ENCODE assay signal across 2 cellular contexts in genomic region chr2:230323385-230324106, GRCh38.
A peak's percentile ranks its signal among the peaks of the same experiment; 100 is the strongest.
TF ChIP-seq lines count a peak whose summit lies in the region.

No MANE protein-coding gene starts in this region.

TF ChIP-seq in HepG2, 621 proteins besides CTCF, POLR2A, EP300 and RAD21 (continues in another document):
- TF ChIP-seq, protein P1, sequence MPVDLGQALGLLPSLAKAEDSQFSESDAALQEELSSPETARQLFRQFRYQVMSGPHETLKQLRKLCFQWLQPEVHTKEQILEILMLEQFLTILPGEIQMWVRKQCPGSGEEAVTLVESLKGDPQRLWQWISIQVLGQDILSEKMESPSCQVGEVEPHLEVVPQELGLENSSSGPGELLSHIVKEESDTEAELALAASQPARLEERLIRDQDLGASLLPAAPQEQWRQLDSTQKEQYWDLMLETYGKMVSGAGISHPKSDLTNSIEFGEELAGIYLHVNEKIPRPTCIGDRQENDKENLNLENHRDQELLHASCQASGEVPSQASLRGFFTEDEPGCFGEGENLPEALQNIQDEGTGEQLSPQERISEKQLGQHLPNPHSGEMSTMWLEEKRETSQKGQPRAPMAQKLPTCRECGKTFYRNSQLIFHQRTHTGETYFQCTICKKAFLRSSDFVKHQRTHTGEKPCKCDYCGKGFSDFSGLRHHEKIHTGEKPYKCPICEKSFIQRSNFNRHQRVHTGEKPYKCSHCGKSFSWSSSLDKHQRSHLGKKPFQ (CRISPR knock-in tag; IDR thresholded peaks at IDR 0.05; ENCODE audit: insufficient replicate concordance), result no peak
- TF ChIP-seq ZNF839 (CRISPR knock-in tag; IDR thresholded peaks at IDR 0.05; ENCODE audit: borderline replicate concordance), result 0 out of 2 replicates have a peak, but pooled peaks have one; percentile 19
- TF ChIP-seq, protein P2, sequence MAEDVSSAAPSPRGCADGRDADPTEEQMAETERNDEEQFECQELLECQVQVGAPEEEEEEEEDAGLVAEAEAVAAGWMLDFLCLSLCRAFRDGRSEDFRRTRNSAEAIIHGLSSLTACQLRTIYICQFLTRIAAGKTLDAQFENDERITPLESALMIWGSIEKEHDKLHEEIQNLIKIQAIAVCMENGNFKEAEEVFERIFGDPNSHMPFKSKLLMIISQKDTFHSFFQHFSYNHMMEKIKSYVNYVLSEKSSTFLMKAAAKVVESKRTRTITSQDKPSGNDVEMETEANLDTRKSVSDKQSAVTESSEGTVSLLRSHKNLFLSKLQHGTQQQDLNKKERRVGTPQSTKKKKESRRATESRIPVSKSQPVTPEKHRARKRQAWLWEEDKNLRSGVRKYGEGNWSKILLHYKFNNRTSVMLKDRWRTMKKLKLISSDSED (CRISPR knock-in tag; IDR thresholded peaks at IDR 0.05), result no peak
- TF ChIP-seq ZNF574 (CRISPR knock-in tag; IDR thresholded peaks at IDR 0.05), result peak; percentile 80
- TF ChIP-seq SIN3B (IDR thresholded peaks at IDR 0.05; ENCODE audit: low read length), result 0 out of 2 replicates have a peak, but pooled peaks have one; percentile 31
- TF ChIP-seq, protein P3, sequence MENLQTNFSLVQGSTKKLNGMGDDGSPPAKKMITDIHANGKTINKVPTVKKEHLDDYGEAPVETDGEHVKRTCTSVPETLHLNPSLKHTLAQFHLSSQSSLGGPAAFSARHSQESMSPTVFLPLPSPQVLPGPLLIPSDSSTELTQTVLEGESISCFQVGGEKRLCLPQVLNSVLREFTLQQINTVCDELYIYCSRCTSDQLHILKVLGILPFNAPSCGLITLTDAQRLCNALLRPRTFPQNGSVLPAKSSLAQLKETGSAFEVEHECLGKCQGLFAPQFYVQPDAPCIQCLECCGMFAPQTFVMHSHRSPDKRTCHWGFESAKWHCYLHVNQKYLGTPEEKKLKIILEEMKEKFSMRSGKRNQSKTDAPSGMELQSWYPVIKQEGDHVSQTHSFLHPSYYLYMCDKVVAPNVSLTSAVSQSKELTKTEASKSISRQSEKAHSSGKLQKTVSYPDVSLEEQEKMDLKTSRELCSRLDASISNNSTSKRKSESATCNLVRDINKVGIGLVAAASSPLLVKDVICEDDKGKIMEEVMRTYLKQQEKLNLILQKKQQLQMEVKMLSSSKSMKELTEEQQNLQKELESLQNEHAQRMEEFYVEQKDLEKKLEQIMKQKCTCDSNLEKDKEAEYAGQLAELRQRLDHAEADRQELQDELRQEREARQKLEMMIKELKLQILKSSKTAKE (CRISPR knock-in tag; IDR thresholded peaks at IDR 0.05; ENCODE audit: borderline replicate concordance), result no peak
- TF ChIP-seq, protein P4, sequence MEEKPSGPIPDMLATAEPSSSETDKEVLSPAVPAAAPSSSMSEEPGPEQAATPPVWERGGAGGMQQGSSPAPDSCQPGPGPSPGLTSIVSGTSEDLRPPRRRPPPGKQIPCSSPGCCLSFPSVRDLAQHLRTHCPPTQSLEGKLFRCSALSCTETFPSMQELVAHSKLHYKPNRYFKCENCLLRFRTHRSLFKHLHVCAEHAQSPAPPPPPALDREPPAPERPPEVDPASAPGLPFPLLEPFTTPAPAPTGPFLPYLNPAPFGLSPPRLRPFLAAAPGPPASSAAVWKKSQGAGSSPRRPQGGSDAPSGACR (CRISPR knock-in tag; IDR thresholded peaks at IDR 0.05), result 0 out of 2 replicates have a peak, but pooled peaks have one; percentile 41
- no peak for TF ChIP-seq SNRNP70 (IDR thresholded peaks at IDR 0.05; ENCODE audit: low read depth, low read length)
- peak; percentile 51; the same call in 1 of the 2 replicates for TF ChIP-seq PRDM15 (CRISPR knock-in tag; IDR thresholded peaks at IDR 0.05)
- 0 out of 2 replicates have a peak, but pooled peaks have one; percentile 24 for TF ChIP-seq SMAD1 (CRISPR knock-in tag; IDR thresholded peaks at IDR 0.05; ENCODE audit: borderline replicate concordance, low read depth)

TF ChIP-seq in GM12878, 131 proteins besides CTCF, POLR2A, EP300 and RAD21:
- no peak for TF ChIP-seq NR2C2 (IDR thresholded peaks at IDR 0.05; ENCODE audit: borderline replicate concordance, control insufficient read depth, insufficient read length, low read depth)
- TF ChIP-seq, protein P5, sequence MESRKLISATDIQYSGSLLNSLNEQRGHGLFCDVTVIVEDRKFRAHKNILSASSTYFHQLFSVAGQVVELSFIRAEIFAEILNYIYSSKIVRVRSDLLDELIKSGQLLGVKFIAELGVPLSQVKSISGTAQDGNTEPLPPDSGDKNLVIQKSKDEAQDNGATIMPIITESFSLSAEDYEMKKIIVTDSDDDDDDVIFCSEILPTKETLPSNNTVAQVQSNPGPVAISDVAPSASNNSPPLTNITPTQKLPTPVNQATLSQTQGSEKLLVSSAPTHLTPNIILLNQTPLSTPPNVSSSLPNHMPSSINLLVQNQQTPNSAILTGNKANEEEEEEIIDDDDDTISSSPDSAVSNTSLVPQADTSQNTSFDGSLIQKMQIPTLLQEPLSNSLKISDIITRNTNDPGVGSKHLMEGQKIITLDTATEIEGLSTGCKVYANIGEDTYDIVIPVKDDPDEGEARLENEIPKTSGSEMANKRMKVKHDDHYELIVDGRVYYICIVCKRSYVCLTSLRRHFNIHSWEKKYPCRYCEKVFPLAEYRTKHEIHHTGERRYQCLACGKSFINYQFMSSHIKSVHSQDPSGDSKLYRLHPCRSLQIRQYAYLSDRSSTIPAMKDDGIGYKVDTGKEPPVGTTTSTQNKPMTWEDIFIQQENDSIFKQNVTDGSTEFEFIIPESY (IDR thresholded peaks at IDR 0.05), result peak; percentile 53; the same call in 1 of the 2 replicates
